24 cellular contexts compared by ENCODE assay signal in genomic region chr14:97719931-97720330, GRCh38.
DNase-seq lines count a peak whose midpoint lies in the region; ATAC-seq and TF ChIP-seq lines count a peak whose summit lies in the region.
"Had no signal": no experiment of that assay in that cellular context is flagged by ENCODE, and none has a peak within 500 bp of the region (broad histone marks: within the 10 kb centered on the region; RNA-seq: fewer than 3 reads in every experiment).

No MANE protein-coding gene starts in this region.

- no peak for TF ChIP-seq CTCF in DND-41 (IDR thresholded peaks at IDR 0.05; ENCODE audit: borderline replicate concordance, extremely low read depth, low read length, poor library complexity, severe bottlenecking)

- no peaks in the 10 kb centered on the region for H4K20me1 ChIP-seq in DND-41 (ENCODE audit: insufficient read depth, low read length)
- H4K20me1 ChIP-seq: BLaER1 treated with 17β-estradiol and CSF1 and Interleukin-3, amounts not matched to agents 10 nM and 100 nM had no signal

- H3K4me2 ChIP-seq in DND-41 (ENCODE audit: insufficient read depth, low read length), result peak overlapping the region; percentile 56
- H3K4me2 ChIP-seq: BLaER1 treated with 17β-estradiol and CSF1 and Interleukin-3, amounts not matched to agents 10 nM and 100 nM; GM23338 had no signal

- DNase-seq in activated T-cell treated with anti-CD3 and anti-CD28 coated beads for 1 hour (ENCODE audit: low read depth), result peak; percentile 33
- no peak for DNase-seq in activated T-cell treated with anti-CD3 and anti-CD28 coated beads, Interleukin-2, amount 50 U/mL, for 48 hours
- peak; percentile 90 for DNase-seq in DND-41
- DNase-seq in activated CD4-positive, alpha-beta T cell treated with anti-CD3 and anti-CD28 coated beads, Interleukin-2, amount 50 U/mL, for 1 hour, result peak; percentile 48
- DNase-seq in effector memory CD4-positive, alpha-beta T cell, result peak; percentile 7 to 39 (median 24)
- no peak for DNase-seq in COLO829 (ENCODE audit: low spot score)
- DNase-seq: amniotic stem cell; DMS153; GF-D8; heart right ventricle; IMR-90; left ventricle myocardium inferior; NCI-H146; NCI-H82; SHP77; sigmoid colon; stimulated activated naive CD8-positive, alpha-beta T cell treated with anti-CD3 and anti-CD28 coated beads, Interleukin-15, Interleukin-2, amounts not matched to agents 100 U/mL and 50 U/mL, for 24 hours; SW 1271; thyroid gland had no signal

- H3K4me1 ChIP-seq in DND-41 (ENCODE audit: insufficient read depth, low read length), result peaks cover 88% of the 10 kb centered on the region
- peaks cover 31% of the 10 kb centered on the region for H3K4me1 ChIP-seq in effector memory CD4-positive, alpha-beta T cell (ENCODE audit: control insufficient read depth, insufficient read depth, low read length, poor library complexity, severe bottlenecking)
- H3K4me1 ChIP-seq: heart right ventricle, left ventricle myocardium inferior, sigmoid colon, thyroid gland had no signal

- no peak overlapping the region for H2AFZ ChIP-seq in DND-41 (ENCODE audit: low read depth, low read length)
- H2AFZ ChIP-seq: GM23338 had no signal

- peaks cover 1% of the 10 kb centered on the region for H3K9me3 ChIP-seq in DND-41 (ENCODE audit: insufficient read depth, low read length, severe bottlenecking)
- H3K9me3 ChIP-seq in effector memory CD4-positive, alpha-beta T cell (ENCODE audit: control insufficient read depth, low read length), result no peaks in the 10 kb centered on the region
- H3K9me3 ChIP-seq: thyroid gland had no signal

- ATAC-seq in DND-41 (ENCODE audit: insufficient read depth, low read depth) (peak; percentile 34), GM21619 (IDR thresholded peaks at IDR 0.05; ENCODE audit: unreplicated experiment) (no peak), HG02571 (IDR thresholded peaks at IDR 0.05; ENCODE audit: unreplicated experiment) (no peak)
- ATAC-seq: GM23338; heart right ventricle; stimulated activated naive CD8-positive, alpha-beta T cell treated with anti-CD3 and anti-CD28 coated beads, Interleukin-15, Interleukin-2, amounts not matched to agents 100 U/mL and 50 U/mL, for 24 hours had no signal

- peak overlapping the region; percentile 97 for H3K27ac ChIP-seq in DND-41 (ENCODE audit: low read length)
- no peak overlapping the region for H3K27ac ChIP-seq in effector memory CD4-positive, alpha-beta T cell (ENCODE audit: insufficient read depth, low read length, poor library complexity, severe bottlenecking)
- H3K27ac ChIP-seq: BLaER1 treated with 17β-estradiol and CSF1 and Interleukin-3, amounts not matched to agents 10 nM and 100 nM; heart right ventricle; left ventricle myocardium inferior; sigmoid colon; thyroid gland; VCaP had no signal

- H3K27me3 ChIP-seq in DND-41 (ENCODE audit: insufficient read depth, low read length, poor library complexity), result no peaks in the 10 kb centered on the region
- no peaks in the 10 kb centered on the region for H3K27me3 ChIP-seq in effector memory CD4-positive, alpha-beta T cell (replicated peaks; ENCODE audit: control insufficient read depth, insufficient read depth, low read length, poor library complexity, severe bottlenecking)
- H3K27me3 ChIP-seq: sigmoid colon, thyroid gland had no signal

- peak overlapping the region; percentile 53; the same call in 1 of the 2 replicates for H3K9ac ChIP-seq in DND-41 (ENCODE audit: low read depth, low read length)
- H3K9ac ChIP-seq: BLaER1 treated with 17β-estradiol and CSF1 and Interleukin-3, amounts not matched to agents 10 nM and 100 nM had no signal

- H3K4me3 ChIP-seq in DND-41 (ENCODE audit: low read depth in 1 of 2, low read length in 2 of 2), result 0 out of 4 replicates have a peak overlapping the region, but pooled peaks of 1 of the 2 experiments have one; percentile 4
- no peak overlapping the region for H3K4me3 ChIP-seq in effector memory CD4-positive, alpha-beta T cell (ENCODE audit: insufficient read depth, low read depth, low read length, poor library complexity, severe bottlenecking)
- H3K4me3 ChIP-seq: BLaER1 treated with 17β-estradiol and CSF1 and Interleukin-3, amounts not matched to agents 10 nM and 100 nM; GM23338; heart right ventricle; left ventricle myocardium inferior; sigmoid colon; thyroid gland had no signal

- peaks cover 13% of the 10 kb centered on the region for H3K79me2 ChIP-seq in DND-41 (ENCODE audit: insufficient read depth, low read length)

- no peaks in the 10 kb centered on the region for H3K36me3 ChIP-seq in DND-41 (ENCODE audit: insufficient read depth, low read length)
- no peaks in the 10 kb centered on the region for H3K36me3 ChIP-seq in effector memory CD4-positive, alpha-beta T cell (ENCODE audit: control insufficient read depth, insufficient read depth, low read length)
- H3K36me3 ChIP-seq: BLaER1 treated with 17β-estradiol and CSF1 and Interleukin-3, amounts not matched to agents 10 nM and 100 nM; heart right ventricle; left ventricle myocardium inferior; sigmoid colon; thyroid gland had no signal

Comparison
In these comparisons a context has a peak if more than half of its experiments do, and no peak if none do; other contexts are left out.
1. DNase-seq: peak in activated T-cell treated with anti-CD3 and anti-CD28 coated beads for 1 hour (single experiment), DND-41 (single experiment), activated CD4-positive, alpha-beta T cell treated with anti-CD3 and anti-CD28 coated beads, Interleukin-2, amount 50 U/mL, for 1 hour (single experiment) and effector memory CD4-positive, alpha-beta T cell (3 of 3); none in activated T-cell treated with anti-CD3 and anti-CD28 coated beads, Interleukin-2, amount 50 U/mL, for 48 hours (0 of 2) and COLO829 (single experiment).